In genomic region chr9:129177791-129178578, GRCh38 we compare ENCODE assay signal across 1 cellular context.
A peak's percentile ranks its signal among the peaks of the same experiment; 100 is the strongest.
TF ChIP-seq lines count a peak whose summit lies in the region.

IER5L (minus strand) TSS chr9:129178261; CDS start chr9:129178052, 209 bp downstream.

TF ChIP-seq in A549, 52 proteins besides CTCF, POLR2A, EP300 and RAD21 (continued from another document):
- peak; percentile 74 for TF ChIP-seq MAX (IDR thresholded peaks at IDR 0.05)
- TF ChIP-seq PBX3 (IDR thresholded peaks at IDR 0.05) = peak; percentile 99
- TF ChIP-seq RCOR1 (IDR thresholded peaks at IDR 0.05; ENCODE audit: low read depth, low read length) = no peak
- TF ChIP-seq JUNB (IDR thresholded peaks at IDR 0.05) = no peak
- no peak for TF ChIP-seq EHF (CRISPR knock-in tag; IDR thresholded peaks at IDR 0.05)
- no peak for TF ChIP-seq MAZ (IDR thresholded peaks at IDR 0.05; ENCODE audit: borderline replicate concordance, low read depth, low read length)
- TF ChIP-seq KDM1A (IDR thresholded peaks at IDR 0.05; ENCODE audit: low read depth) = no peak
- TF ChIP-seq TP53 (CRISPR knock-in tag; IDR thresholded peaks at IDR 0.05) = 0 out of 2 replicates have a peak, but pooled peaks have one; percentile 31
- TF ChIP-seq CEBPB (IDR thresholded peaks at IDR 0.05) = peak in 1 of 2 experiments; percentile 2; a peak in 1 of 4 replicates
- TF ChIP-seq MAFK (IDR thresholded peaks at IDR 0.05; ENCODE audit: partially characterized antibody) = no peak
- no peak for TF ChIP-seq ESRRA (IDR thresholded peaks at IDR 0.05; ENCODE audit: borderline replicate concordance, low read length)
- no peak for TF ChIP-seq NPAS2 (CRISPR knock-in tag; IDR thresholded peaks at IDR 0.05; ENCODE audit: borderline replicate concordance)
- TF ChIP-seq, protein P1, sequence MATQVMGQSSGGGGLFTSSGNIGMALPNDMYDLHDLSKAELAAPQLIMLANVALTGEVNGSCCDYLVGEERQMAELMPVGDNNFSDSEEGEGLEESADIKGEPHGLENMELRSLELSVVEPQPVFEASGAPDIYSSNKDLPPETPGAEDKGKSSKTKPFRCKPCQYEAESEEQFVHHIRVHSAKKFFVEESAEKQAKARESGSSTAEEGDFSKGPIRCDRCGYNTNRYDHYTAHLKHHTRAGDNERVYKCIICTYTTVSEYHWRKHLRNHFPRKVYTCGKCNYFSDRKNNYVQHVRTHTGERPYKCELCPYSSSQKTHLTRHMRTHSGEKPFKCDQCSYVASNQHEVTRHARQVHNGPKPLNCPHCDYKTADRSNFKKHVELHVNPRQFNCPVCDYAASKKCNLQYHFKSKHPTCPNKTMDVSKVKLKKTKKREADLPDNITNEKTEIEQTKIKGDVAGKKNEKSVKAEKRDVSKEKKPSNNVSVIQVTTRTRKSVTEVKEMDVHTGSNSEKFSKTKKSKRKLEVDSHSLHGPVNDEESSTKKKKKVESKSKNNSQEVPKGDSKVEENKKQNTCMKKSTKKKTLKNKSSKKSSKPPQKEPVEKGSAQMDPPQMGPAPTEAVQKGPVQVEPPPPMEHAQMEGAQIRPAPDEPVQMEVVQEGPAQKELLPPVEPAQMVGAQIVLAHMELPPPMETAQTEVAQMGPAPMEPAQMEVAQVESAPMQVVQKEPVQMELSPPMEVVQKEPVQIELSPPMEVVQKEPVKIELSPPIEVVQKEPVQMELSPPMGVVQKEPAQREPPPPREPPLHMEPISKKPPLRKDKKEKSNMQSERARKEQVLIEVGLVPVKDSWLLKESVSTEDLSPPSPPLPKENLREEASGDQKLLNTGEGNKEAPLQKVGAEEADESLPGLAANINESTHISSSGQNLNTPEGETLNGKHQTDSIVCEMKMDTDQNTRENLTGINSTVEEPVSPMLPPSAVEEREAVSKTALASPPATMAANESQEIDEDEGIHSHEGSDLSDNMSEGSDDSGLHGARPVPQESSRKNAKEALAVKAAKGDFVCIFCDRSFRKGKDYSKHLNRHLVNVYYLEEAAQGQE (IDR thresholded peaks at IDR 0.05) = peak; percentile 30; the same call in 1 of the 2 replicates
- no peak for TF ChIP-seq ZFP36 (IDR thresholded peaks at IDR 0.05; ENCODE audit: borderline replicate concordance, partially characterized antibody)
- TF ChIP-seq ZC3H11A (IDR thresholded peaks at IDR 0.05) = no peak
- TF ChIP-seq, protein P2, sequence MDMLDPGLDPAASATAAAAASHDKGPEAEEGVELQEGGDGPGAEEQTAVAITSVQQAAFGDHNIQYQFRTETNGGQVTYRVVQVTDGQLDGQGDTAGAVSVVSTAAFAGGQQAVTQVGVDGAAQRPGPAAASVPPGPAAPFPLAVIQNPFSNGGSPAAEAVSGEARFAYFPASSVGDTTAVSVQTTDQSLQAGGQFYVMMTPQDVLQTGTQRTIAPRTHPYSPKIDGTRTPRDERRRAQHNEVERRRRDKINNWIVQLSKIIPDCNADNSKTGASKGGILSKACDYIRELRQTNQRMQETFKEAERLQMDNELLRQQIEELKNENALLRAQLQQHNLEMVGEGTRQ (IDR thresholded peaks at IDR 0.05) = no peak
- TF ChIP-seq, protein P3, sequence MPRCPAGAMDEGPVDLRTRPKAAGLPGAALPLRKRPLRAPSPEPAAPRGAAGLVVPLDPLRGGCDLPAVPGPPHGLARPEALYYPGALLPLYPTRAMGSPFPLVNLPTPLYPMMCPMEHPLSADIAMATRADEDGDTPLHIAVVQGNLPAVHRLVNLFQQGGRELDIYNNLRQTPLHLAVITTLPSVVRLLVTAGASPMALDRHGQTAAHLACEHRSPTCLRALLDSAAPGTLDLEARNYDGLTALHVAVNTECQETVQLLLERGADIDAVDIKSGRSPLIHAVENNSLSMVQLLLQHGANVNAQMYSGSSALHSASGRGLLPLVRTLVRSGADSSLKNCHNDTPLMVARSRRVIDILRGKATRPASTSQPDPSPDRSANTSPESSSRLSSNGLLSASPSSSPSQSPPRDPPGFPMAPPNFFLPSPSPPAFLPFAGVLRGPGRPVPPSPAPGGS (IDR thresholded peaks at IDR 0.05) = peak; percentile 100
- no peak for TF ChIP-seq HEYL (CRISPR knock-in tag; IDR thresholded peaks at IDR 0.05)
- no peak for TF ChIP-seq HOXB13 (CRISPR knock-in tag; IDR thresholded peaks at IDR 0.05; ENCODE audit: low read depth)
- TF ChIP-seq FOSL2 (IDR thresholded peaks at IDR 0.05) = no peak
- peak; percentile 22; the same call in 1 of the 2 replicates for TF ChIP-seq FOSL2 (CRISPR knock-in tag; IDR thresholded peaks at IDR 0.05)
- TF ChIP-seq RARB (CRISPR knock-in tag; IDR thresholded peaks at IDR 0.05) = no peak
- TF ChIP-seq, protein P4, sequence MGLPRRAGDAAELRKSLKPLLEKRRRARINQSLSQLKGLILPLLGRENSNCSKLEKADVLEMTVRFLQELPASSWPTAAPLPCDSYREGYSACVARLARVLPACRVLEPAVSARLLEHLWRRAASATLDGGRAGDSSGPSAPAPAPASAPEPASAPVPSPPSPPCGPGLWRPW (IDR thresholded peaks at IDR 0.05) = no peak
- TF ChIP-seq JUN (IDR thresholded peaks at IDR 0.05) = peak; percentile 100
- no peak for TF ChIP-seq ATOH8 (CRISPR knock-in tag; IDR thresholded peaks at IDR 0.05; ENCODE audit: low read depth)
- TF ChIP-seq CBX8 (IDR thresholded peaks at IDR 0.05) = no peak
- no peak for TF ChIP-seq RFX5 (IDR thresholded peaks at IDR 0.05)
- no peak for TF ChIP-seq ZNF302 (CRISPR knock-in tag; IDR thresholded peaks at IDR 0.05)
- TF ChIP-seq GATA3 (IDR thresholded peaks at IDR 0.05; ENCODE audit: borderline replicate concordance) = 0 out of 2 replicates have a peak, but pooled peaks have one; percentile 4
- TF ChIP-seq EHMT2 (IDR thresholded peaks at IDR 0.05; ENCODE audit: low read depth) = no peak
